Comparison of ENCODE assay signal across 1 cellular context in the genomic region with DNA sequence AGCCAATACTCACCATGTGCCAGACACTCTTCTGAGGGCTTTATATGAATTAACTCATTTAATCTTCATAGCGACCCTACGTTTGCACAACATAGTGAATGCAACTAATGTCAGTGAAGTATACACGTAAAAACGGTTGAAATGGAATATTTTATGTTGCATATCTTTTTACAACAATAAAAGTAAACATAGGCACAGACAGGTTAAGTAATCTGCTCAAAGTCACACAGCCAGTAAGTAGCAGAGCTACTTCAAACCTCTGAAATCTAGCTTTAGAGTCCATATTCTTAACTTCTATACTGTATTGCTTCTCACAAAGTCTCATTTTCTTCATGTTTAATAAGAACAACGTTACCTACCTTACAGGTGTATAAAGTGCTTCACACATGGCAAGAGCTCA.
TF ChIP-seq lines count a peak whose summit lies in the region.

No MANE protein-coding gene starts in this region.

TF ChIP-seq in HCT116, 20 proteins besides CTCF, POLR2A, EP300 and RAD21 (continued from another document):
- TF ChIP-seq, protein P1, sequence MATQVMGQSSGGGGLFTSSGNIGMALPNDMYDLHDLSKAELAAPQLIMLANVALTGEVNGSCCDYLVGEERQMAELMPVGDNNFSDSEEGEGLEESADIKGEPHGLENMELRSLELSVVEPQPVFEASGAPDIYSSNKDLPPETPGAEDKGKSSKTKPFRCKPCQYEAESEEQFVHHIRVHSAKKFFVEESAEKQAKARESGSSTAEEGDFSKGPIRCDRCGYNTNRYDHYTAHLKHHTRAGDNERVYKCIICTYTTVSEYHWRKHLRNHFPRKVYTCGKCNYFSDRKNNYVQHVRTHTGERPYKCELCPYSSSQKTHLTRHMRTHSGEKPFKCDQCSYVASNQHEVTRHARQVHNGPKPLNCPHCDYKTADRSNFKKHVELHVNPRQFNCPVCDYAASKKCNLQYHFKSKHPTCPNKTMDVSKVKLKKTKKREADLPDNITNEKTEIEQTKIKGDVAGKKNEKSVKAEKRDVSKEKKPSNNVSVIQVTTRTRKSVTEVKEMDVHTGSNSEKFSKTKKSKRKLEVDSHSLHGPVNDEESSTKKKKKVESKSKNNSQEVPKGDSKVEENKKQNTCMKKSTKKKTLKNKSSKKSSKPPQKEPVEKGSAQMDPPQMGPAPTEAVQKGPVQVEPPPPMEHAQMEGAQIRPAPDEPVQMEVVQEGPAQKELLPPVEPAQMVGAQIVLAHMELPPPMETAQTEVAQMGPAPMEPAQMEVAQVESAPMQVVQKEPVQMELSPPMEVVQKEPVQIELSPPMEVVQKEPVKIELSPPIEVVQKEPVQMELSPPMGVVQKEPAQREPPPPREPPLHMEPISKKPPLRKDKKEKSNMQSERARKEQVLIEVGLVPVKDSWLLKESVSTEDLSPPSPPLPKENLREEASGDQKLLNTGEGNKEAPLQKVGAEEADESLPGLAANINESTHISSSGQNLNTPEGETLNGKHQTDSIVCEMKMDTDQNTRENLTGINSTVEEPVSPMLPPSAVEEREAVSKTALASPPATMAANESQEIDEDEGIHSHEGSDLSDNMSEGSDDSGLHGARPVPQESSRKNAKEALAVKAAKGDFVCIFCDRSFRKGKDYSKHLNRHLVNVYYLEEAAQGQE (IDR thresholded peaks at IDR 0.05; ENCODE audit: low read depth), result no peak
- TF ChIP-seq ZNF274 (IDR thresholded peaks at IDR 0.05; ENCODE audit: low read depth, low read length) (no peak), EGR1 (IDR thresholded peaks at IDR 0.05; ENCODE audit: low read depth) (no peak), POLR2AphosphoS5 (IDR thresholded peaks at IDR 0.05; ENCODE audit: low read depth, low read length) (no peak)
